20 cellular contexts compared by ENCODE assay signal in the genomic region with DNA sequence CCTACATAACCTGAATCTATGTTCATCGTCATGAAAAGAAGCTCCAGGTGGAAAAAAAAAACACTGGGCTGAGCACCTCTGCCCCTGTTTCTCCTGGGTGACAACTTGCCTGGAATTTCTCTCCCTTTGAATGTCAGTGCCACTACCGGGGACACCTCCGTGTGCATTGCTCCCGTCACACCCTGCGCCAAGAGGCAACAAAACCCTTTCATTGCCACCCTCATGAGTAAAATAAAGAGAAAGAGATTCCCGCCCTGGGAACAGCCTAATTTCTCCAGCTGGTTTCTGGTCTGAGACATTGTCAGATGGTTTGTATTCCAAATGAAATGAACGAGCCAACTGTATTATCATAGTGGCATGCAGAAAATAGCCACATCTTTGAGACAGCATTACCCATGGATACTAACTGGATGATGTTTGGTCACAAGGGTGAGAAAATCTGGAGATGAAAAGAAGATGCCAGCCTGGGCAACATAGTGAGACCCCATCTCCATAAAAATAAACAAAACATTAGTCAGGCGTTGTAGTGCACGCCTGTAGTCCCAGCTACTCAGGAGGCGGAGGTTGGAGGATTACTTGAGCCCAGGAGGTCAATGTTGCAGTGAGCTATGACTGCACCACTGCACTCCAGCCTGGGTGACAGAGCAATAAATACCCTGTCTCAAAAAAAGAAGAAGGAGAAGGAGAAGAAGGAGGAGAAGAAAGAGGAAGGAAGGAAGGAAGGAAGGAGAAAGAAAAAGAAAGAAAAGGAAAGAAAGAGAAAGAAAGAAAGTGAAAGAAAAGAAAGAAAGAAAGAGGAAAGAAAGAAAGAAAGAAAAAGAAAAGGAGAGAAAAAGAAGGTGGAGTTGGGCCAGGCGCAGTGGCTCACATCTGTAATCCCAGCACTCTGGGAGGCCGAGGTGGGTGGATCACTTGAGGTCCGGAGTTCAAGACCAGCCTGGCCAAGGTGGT.
"Had no signal": no experiment of that assay in that cellular context is flagged by ENCODE, and none has a peak within 500 bp of the region (broad histone marks: within the 10 kb centered on the region; RNA-seq: fewer than 3 reads in every experiment).

No MANE protein-coding gene starts in this region.

- H3K9me3 ChIP-seq: gastrocnemius medialis, left ventricle myocardium inferior, lower lobe of right lung, tibial artery, upper lobe of right lung had no signal

- H3K36me3 Mint-ChIP-seq: memory B cell; mesothelial cell of epicardium; stimulated activated memory B cell treated with anti-CD40 and anti-IgM and Interleukin-4, amounts not matched to agents 10 μg/mL and 1 μg/mL and 100 μg/mL, for 72 hours had no signal

- H3K27me3 Mint-ChIP-seq: stimulated activated naive CD8-positive, alpha-beta T cell treated with anti-CD3 and anti-CD28 coated beads, Interleukin-15, Interleukin-2, amounts not matched to agents 100 ng/mL and 50 ng/mL, for 24 hours had no signal

- H3K4me1 Mint-ChIP-seq: mesothelial cell of epicardium, nephron had no signal

- H3K36me3 ChIP-seq: gastrocnemius medialis, left ventricle myocardium inferior, lower lobe of right lung, tibial artery, upper lobe of right lung had no signal

- H3K4me1 ChIP-seq: gastrocnemius medialis, left ventricle myocardium inferior, lower lobe of right lung, tibial artery, upper lobe of right lung had no signal

- FAIRE-seq: endometrium, kidney had no signal

- H3K27ac ChIP-seq: gastrocnemius medialis, left ventricle myocardium inferior, lower lobe of right lung, tibial artery, upper lobe of right lung had no signal

- H3K9me3 Mint-ChIP-seq: nephron; stimulated activated memory B cell treated with anti-CD40 and anti-IgM and Interleukin-4, amounts not matched to agents 10 μg/mL and 1 μg/mL and 100 μg/mL, for 72 hours; stimulated activated naive CD8-positive, alpha-beta T cell treated with anti-CD3 and anti-CD28 coated beads, Interleukin-15, Interleukin-2, amounts not matched to agents 100 ng/mL and 50 ng/mL, for 24 hours had no signal

- ATAC-seq: esophagus mucosa; gastrocnemius medialis; left cardiac atrium; lower lobe of right lung; right cardiac atrium; stimulated activated memory B cell treated with anti-CD40 and anti-IgM and Interleukin-4, amounts not matched to agents 10 μg/mL and 1 μg/mL and 100 μg/mL, for 72 hours; upper lobe of right lung had no signal

- H3K4me3 Mint-ChIP-seq: memory B cell; mesothelial cell of epicardium; nephron; stimulated activated memory B cell treated with anti-CD40 and anti-IgM and Interleukin-4, amounts not matched to agents 10 μg/mL and 1 μg/mL and 100 μg/mL, for 72 hours; stimulated activated naive CD8-positive, alpha-beta T cell treated with anti-CD3 and anti-CD28 coated beads, Interleukin-15, Interleukin-2, amounts not matched to agents 100 ng/mL and 50 ng/mL, for 24 hours had no signal

- H3K4me2 ChIP-seq: smooth muscle cell had no signal

- H3K27me3 ChIP-seq: gastrocnemius medialis, tibial artery, upper lobe of right lung had no signal

- H3K27ac Mint-ChIP-seq: memory B cell; mesothelial cell of epicardium; nephron; stimulated activated memory B cell treated with anti-CD40 and anti-IgM and Interleukin-4, amounts not matched to agents 10 μg/mL and 1 μg/mL and 100 μg/mL, for 72 hours; stimulated activated naive CD8-positive, alpha-beta T cell treated with anti-CD3 and anti-CD28 coated beads, Interleukin-15, Interleukin-2, amounts not matched to agents 100 ng/mL and 50 ng/mL, for 24 hours had no signal

- H3K4me3 ChIP-seq: gastrocnemius medialis, left ventricle myocardium inferior, lower lobe of right lung, smooth muscle cell, tibial artery, upper lobe of right lung had no signal

- DNase-seq: central memory CD4-positive, alpha-beta T cell; effector memory CD4-positive, alpha-beta T cell; gastrocnemius medialis; kidney; left cardiac atrium; left ventricle myocardium inferior; lower lobe of right lung; right cardiac atrium; stimulated activated CD4-positive, alpha-beta T cell treated with anti-CD3 and anti-CD28 coated beads, Interleukin-4, amount 100 ng/mL, for 1 hour; stimulated activated CD8-positive, alpha-beta memory T cell treated with anti-CD3 and anti-CD28 coated beads, Interleukin-4, amount 100 ng/mL, for 48 hours; tibial artery; upper lobe of right lung had no signal
